ENCODE assay signal across 8 cellular contexts in the genomic region with DNA sequence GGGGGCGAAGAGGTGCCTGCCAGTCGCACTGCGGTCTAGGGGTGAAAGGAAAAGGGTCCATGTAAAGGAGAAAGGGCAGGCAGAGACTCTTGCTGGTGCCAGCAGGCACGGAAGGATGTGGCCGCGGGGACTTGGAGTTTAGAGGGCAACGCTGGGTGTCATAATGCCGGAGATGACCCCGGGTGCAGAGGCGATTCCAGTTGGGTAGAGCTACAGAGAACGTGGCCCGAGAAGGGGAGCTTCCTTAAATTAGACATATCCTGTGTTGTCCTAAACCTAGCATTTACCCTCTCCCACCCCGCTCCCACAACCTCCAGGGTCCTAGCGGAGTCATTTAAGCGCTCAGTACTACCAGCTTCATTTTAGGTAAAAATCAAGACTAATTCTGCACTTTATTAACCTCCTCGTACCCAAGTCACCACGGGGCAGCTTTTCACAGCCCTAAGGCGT.
DNase-seq lines count a peak whose midpoint lies in the region; ATAC-seq, FAIRE-seq and TF ChIP-seq lines count a peak whose summit lies in the region.

No MANE protein-coding gene starts in this region.

- H3K4me1 ChIP-seq in OCI-LY1 (ENCODE audit: insufficient read depth, low read length, severe bottlenecking) (peaks cover 12% of the 10 kb centered on the region), duodenal mucosa (ENCODE audit: control insufficient read depth in 1 of 2, insufficient read depth in 2 of 2, low read length in 2 of 2) (peaks cover 39 to 47% of the 10 kb centered on the region in 2 donors), rectal smooth muscle tissue (ENCODE audit: control insufficient read depth, insufficient read depth, low read length) (peaks cover 2% of the 10 kb centered on the region)

- H3K4me3 ChIP-seq in GM12864 (ENCODE audit: low read depth, low read length) (peak overlapping the region; percentile 43), OCI-LY1 (ENCODE audit: low read depth, low read length, poor library complexity, severe bottlenecking) (no peak overlapping the region), duodenal mucosa (ENCODE audit: low read depth in 1 of 2, low read length in 2 of 2) (peak overlapping the region; percentile 59 to 60), rectal smooth muscle tissue (ENCODE audit: low read length) (peak overlapping the region; percentile 37)

- no peaks in the 10 kb centered on the region for H3F3A ChIP-seq in OCI-LY1 (ENCODE audit: insufficient read depth, low read length)

- ATAC-seq in GM21515 (IDR thresholded peaks at IDR 0.05; ENCODE audit: unreplicated experiment), result no peak

- peak overlapping the region; percentile 8; the same call in 1 of the 2 replicates for H3K4me2 ChIP-seq in OCI-LY1 (ENCODE audit: low read length)

- H3K27ac ChIP-seq in OCI-LY1 (ENCODE audit: low read depth, low read length, poor library complexity, severe bottlenecking) (no peak overlapping the region), duodenal mucosa (ENCODE audit: low read depth, low read length) (no peak overlapping the region), rectal smooth muscle tissue (ENCODE audit: low read depth, low read length) (no peak overlapping the region)

- no peaks in the 10 kb centered on the region for H3K9me2 ChIP-seq in OCI-LY1 (ENCODE audit: low read depth, low read length)

- no peaks in the 10 kb centered on the region for H4K20me1 ChIP-seq in OCI-LY1 (ENCODE audit: insufficient read depth, low read length)

- DNase-seq in GM12864 (ENCODE audit: low read depth), result no peak
- no peak for DNase-seq in D341Med (ENCODE audit: low spot score)
- no peak for DNase-seq in NCI-H1048 (lab: John Stamatoyannopoulos, UW)
- no peak for DNase-seq in frontal cortex (ENCODE audit: low spot score in 2 of 2)

- no peaks in the 10 kb centered on the region for H3K79me2 ChIP-seq in OCI-LY1 (ENCODE audit: insufficient read depth, low read length)

- TF ChIP-seq CTCF in GM12864 (IDR thresholded peaks at IDR 0.05; ENCODE audit: low read depth, low read length, missing control alignments) (no peak), OCI-LY1 (IDR thresholded peaks at IDR 0.05; ENCODE audit: low read length) (no peak)

- H3K9ac ChIP-seq in OCI-LY1 (ENCODE audit: low read length) (no peak overlapping the region), duodenal mucosa (ENCODE audit: low read depth in 1 of 2, low read length in 2 of 2) (no peak overlapping the region), rectal smooth muscle tissue (ENCODE audit: low read length) (no peak overlapping the region)

- FAIRE-seq in frontal cortex (lab: Jason Lieb, UNC), result no peak

- H2AFZ ChIP-seq in OCI-LY1 (ENCODE audit: low read length), result no peak overlapping the region

- H3K27me3 ChIP-seq in OCI-LY1 (ENCODE audit: insufficient read depth, low read length) (peaks cover 6% of the 10 kb centered on the region; the same call in 1 of the 2 replicates), duodenal mucosa (ENCODE audit: control insufficient read depth in 1 of 2, insufficient read depth in 2 of 2, low read length in 2 of 2) (peaks cover 73 to 76% of the 10 kb centered on the region in 2 donors), rectal smooth muscle tissue (ENCODE audit: control insufficient read depth, insufficient read depth, low read length) (peaks cover 43% of the 10 kb centered on the region)

- H3K36me3 ChIP-seq in OCI-LY1 (ENCODE audit: insufficient read depth, low read length) (no peaks in the 10 kb centered on the region), duodenal mucosa (ENCODE audit: control insufficient read depth in 1 of 2, insufficient read depth in 2 of 2, low read length in 2 of 2) (no peaks in the 10 kb centered on the region), rectal smooth muscle tissue (ENCODE audit: control insufficient read depth, insufficient read depth, low read length) (no peaks in the 10 kb centered on the region)

- H3K9me3 ChIP-seq in OCI-LY1 (ENCODE audit: low read length), result no peaks in the 10 kb centered on the region
- H3K9me3 ChIP-seq in duodenal mucosa (ENCODE audit: control insufficient read depth in 1 of 2, low read length in 2 of 2), result no peaks in the 10 kb centered on the region
